ENCODE assay signal across 8 cellular contexts in the genomic region with DNA sequence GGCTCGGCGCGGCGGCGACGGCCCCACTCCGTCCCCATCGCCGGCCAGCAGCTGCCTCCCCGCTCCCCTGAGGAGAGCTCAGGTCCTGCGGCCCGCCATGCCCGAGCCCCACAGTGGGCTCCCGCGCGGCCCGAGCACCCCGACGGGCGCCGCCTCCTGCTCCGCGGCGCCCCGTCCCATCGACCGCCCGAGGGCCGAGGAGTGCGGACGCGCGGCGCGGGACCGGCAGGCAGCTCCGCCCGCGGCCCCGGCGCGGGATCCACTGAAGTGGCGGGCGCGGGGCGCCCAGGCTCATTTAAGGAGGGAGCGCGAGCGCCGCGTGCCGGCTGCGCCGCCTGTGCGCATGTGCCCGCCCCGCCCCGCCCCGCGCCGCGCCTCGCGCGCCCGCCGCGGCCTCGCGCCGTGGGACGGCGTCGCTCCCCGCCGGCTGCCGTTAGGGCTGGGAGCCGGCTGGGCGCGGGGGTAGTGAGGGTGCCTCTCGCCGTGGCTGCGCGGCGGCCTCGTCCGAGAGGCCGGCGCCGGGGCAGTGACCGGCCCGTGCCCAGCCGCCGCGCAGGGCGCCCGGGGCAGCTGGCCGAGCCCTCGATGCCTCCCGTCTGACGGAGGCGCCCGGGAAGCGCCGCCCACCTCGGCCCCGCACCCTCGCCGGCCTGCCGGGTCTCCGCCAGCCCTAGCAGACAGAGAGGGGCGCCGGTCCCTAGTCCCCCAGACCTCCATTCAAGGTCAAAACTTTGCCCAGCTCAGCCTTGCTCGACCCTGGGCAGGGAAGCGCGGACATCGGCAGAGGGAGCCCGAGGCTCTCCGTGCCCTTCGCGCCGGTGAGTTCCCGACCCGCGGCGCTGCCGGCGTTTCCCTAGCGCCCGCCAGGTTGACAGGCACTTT. TPM values are rescaled to one million over a fixed set of nuclear protein-coding genes. Genes with fewer than 3 reads are reported as not detected.
A peak's percentile ranks its signal among the peaks of the same experiment; 100 is the strongest.
DNase-seq lines count a peak whose midpoint lies in the region; ATAC-seq lines count a peak whose summit lies in the region.

NETO2 (minus strand) TSS at position 269 of the 882 bp plus-strand sequence. CDS start 333 bp downstream, outside the sequence.

- peak; percentile 33 for ATAC-seq in GM18873 (IDR thresholded peaks at IDR 0.05; ENCODE audit: low FRiP score, unreplicated experiment)
- ATAC-seq in HG03097 (IDR thresholded peaks at IDR 0.05; ENCODE audit: low FRiP score, unreplicated experiment) = peak; percentile 48

- H3K9me3 ChIP-seq in mononuclear cell (ENCODE audit: low read depth, low read length) = no peaks in the 10 kb centered on the region

- DNase-seq in AG20443 (ENCODE audit: low spot score) (peak; percentile 82), NCI-H748 treated with DMSO at 0.1 percent for 48 hours (lab: John Stamatoyannopoulos, UW) (peak; percentile 19)
- peak; percentile 84 for DNase-seq in activated CD8-positive, alpha-beta memory T cell treated with anti-CD3 and anti-CD28 coated beads for 24 hours
- peak; percentile 18 to 61 for DNase-seq in stimulated activated CD8-positive, alpha-beta memory T cell treated with anti-CD3 and anti-CD28 coated beads, Interleukin-7, amount 100 ng/mL, for 4 hours (ENCODE audit: low read depth in 2 of 2)

- peaks cover 17% of the 10 kb centered on the region for H3K27me3 ChIP-seq in mononuclear cell (ENCODE audit: insufficient read depth, low read length)

- H3K4me1 ChIP-seq in mononuclear cell (ENCODE audit: insufficient read depth, low read length) = peaks cover 25% of the 10 kb centered on the region

- peak within 1 kb of the TSS; percentile 45 for H3K4me3 ChIP-seq in mononuclear cell (ENCODE audit: low read length)

- in situ Hi-C loops in endometrial microvascular endothelial cells (cut with HindIII; ENCODE audit: inconsistent ontology term, low pct_unique_long_range_greater_than_20kb, low sequenced_read_pairs) = no loop called here

RNA-seq across cellular contexts. Expression of gene NETO2, which starts in this region (rescaled TPM):
- total RNA-seq in endometrial microvascular endothelial cells (ENCODE audit: inconsistent ontology term) (30.8 TPM), mononuclear cell (7.2 TPM)

Comparison
In these comparisons a context has a peak if more than half of its experiments do, and no peak if none do; other contexts are left out.
1. Peak in every context shown above with its lines: DNase-seq, ATAC-seq and H3K4me3 ChIP-seq.
2. DNase-seq: peak in every context shown above with its lines; median percentile 84 in activated CD8-positive, alpha-beta memory T cell treated with anti-CD3 and anti-CD28 coated beads for 24 hours; 82 in AG20443; 40 in stimulated activated CD8-positive, alpha-beta memory T cell treated with anti-CD3 and anti-CD28 coated beads, Interleukin-7, amount 100 ng/mL, for 4 hours; 19 in NCI-H748 treated with DMSO at 0.1 percent for 48 hours.